In the genomic region with DNA sequence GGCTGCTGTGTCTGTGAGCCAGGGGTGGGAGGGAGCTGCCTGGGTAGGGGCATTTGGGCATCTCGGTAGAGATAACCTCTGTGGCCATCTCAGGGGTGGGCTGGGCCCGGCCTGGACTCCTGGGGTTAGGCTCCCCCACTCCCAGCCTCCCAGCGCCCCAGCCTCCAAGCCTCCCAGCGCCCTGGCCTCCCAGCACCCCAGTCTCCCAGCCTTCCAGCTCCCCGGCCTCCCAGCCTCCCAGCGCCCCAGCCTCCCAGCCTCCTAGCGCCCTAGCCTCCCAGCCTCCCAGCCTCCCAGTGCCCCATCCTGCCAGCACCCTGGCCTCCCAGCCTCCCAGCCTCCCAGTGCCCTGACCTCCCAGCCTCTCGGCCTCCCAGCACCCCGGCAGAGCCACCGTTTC, we compare ENCODE assay signal across 34 cellular contexts.
"Had no signal": no experiment of that assay in that cellular context is flagged by ENCODE, and none has a peak within 500 bp of the region (broad histone marks: within the 10 kb centered on the region; RNA-seq: fewer than 3 reads in every experiment).

No MANE protein-coding gene starts in this region.

- H3K27me3 Mint-ChIP-seq: activated CD4-positive, alpha-beta T cell treated with anti-CD3 and anti-CD28 coated beads, Interleukin-2, amount 10 ng/mL, durations not matched to agents 24 days and 14 days; activated T-helper 17 cell treated with anti-CD3 and anti-CD28 coated beads, Interleukin-2, amount 50 U/mL, for 72 hours had no signal

- DNase-seq: activated B cell treated with CpG ODN at 0.5 μM for 24 hours; activated CD4-positive, alpha-beta T cell treated with anti-CD3 and anti-CD28 coated beads for 4 hours; activated CD4-positive, alpha-beta T cell treated with anti-CD3 and anti-CD28 coated beads, Interleukin-2, amount 10 ng/mL, durations not matched to agents 24 days and 14 days; activated CD4-positive, alpha-beta T cell treated with anti-CD3 and anti-CD28 coated beads, Interleukin-2, amount 50 U/mL, for 48 hours; activated CD4-positive, CD25-positive, alpha-beta regulatory T cell treated with anti-CD3 and anti-CD28 coated beads, Interleukin-2, amount 50 U/mL, for 72 hours; activated CD8-positive, alpha-beta memory T cell treated with anti-CD3 and anti-CD28 coated beads, Interleukin-2, amount 50 U/mL, for 4 hours; activated CD8-positive, alpha-beta T cell treated with anti-CD3 and anti-CD28 coated beads for 36 hours; activated effector memory CD4-positive, alpha-beta T cell treated with anti-CD3 and anti-CD28 coated beads, Interleukin-2, amount 50 U/mL, for 16 hours; activated gamma-delta T cell treated with Interleukin-2 at 50 U/mL for 16 hours; activated naive CD4-positive, alpha-beta T cell; activated naive CD4-positive, alpha-beta T cell treated with anti-CD3 and anti-CD28 coated beads, Interleukin-2, amount 50 U/mL, for 16 hours; activated naive CD8-positive, alpha-beta T cell treated with anti-CD3 and anti-CD28 coated beads for 36 hours; activated T-cell treated with anti-CD3 and anti-CD28 coated beads for 4 hours; activated T-cell treated with anti-CD3 and anti-CD28 coated beads, Interleukin-2, amount 50 U/mL, for 1 hour; activated T-cell treated with anti-CD3 and anti-CD28 coated beads, Interleukin-2, amount 50 U/mL, for 4 hours; activated T-cell treated with anti-CD3 and anti-CD28 coated beads, Interleukin-2, amount 50 U/mL, for 72 hours; adrenal gland; amniotic stem cell; aorta; body of pancreas; brain microvascular endothelial cell; central memory CD4-positive, alpha-beta T cell; SW 1271; T-helper 1 cell; T-helper 2 cell; T-helper 9 cell had no signal

- FAIRE-seq: astrocyte, TTC549 had no signal

- H3K36me3 ChIP-seq: adrenal gland, brain microvascular endothelial cell, breast epithelium had no signal

- H3K4me1 ChIP-seq: adrenal gland, body of pancreas, breast epithelium had no signal

- H3K4me1 Mint-ChIP-seq: activated CD4-positive, alpha-beta T cell treated with anti-CD3 and anti-CD28 coated beads, Interleukin-2, amount 10 ng/mL, durations not matched to agents 24 days and 14 days; activated T-helper 17 cell treated with anti-CD3 and anti-CD28 coated beads, Interleukin-2, amount 50 U/mL, for 72 hours had no signal

- H3K27ac Mint-ChIP-seq: activated B cell treated with CpG ODN at 0.5 μM for 24 hours; activated CD4-positive, alpha-beta T cell treated with anti-CD3 and anti-CD28 coated beads, Interleukin-2, amount 10 ng/mL, durations not matched to agents 24 days and 14 days; activated CD8-positive, alpha-beta T cell treated with anti-CD3 and anti-CD28 coated beads for 36 hours; activated naive CD8-positive, alpha-beta T cell treated with anti-CD3 and anti-CD28 coated beads for 36 hours; activated T-cell treated with anti-CD3 and anti-CD28 coated beads, Interleukin-2, amount 50 U/mL, for 72 hours; activated T-helper 1 cell treated with anti-CD3 and anti-CD28 coated beads, Interleukin-12 subunit alpha, Interleukin-12 subunit beta, Interleukin-2, Interleukin-4 antibody, amounts not matched to agents 30 ng/mL and 10 ng/mL and 1 ng/mL, durations not matched to agents 14 hours and 24 hours and 36 hours; activated T-helper 17 cell treated with anti-CD3 and anti-CD28 coated beads, Interleukin-2, amount 50 U/mL, for 72 hours; T-helper 1 cell treated with Interleukin-12 subunit alpha and Interleukin-12 subunit beta and Interleukin-4 antibody, amounts not matched to agents 30 μg/mL and 1 μg/mL, for 36 hours; T-helper 2 cell treated with Interferon-gamma antibody and Interleukin-4, amounts not matched to agents 5 μg/mL and 100 μg/mL, for 36 hours had no signal

- H3K4me3 Mint-ChIP-seq: activated B cell treated with CpG ODN at 0.5 μM for 24 hours; activated CD4-positive, alpha-beta T cell treated with anti-CD3 and anti-CD28 coated beads, Interleukin-2, amount 10 ng/mL, durations not matched to agents 24 days and 14 days; activated CD8-positive, alpha-beta T cell treated with anti-CD3 and anti-CD28 coated beads for 36 hours; activated naive CD8-positive, alpha-beta T cell treated with anti-CD3 and anti-CD28 coated beads for 36 hours; activated T-cell treated with anti-CD3 and anti-CD28 coated beads, Interleukin-2, amount 50 U/mL, for 4 hours; activated T-cell treated with anti-CD3 and anti-CD28 coated beads, Interleukin-2, amount 50 U/mL, for 72 hours; activated T-helper 1 cell treated with anti-CD3 and anti-CD28 coated beads, Interleukin-12 subunit alpha, Interleukin-12 subunit beta, Interleukin-2, Interleukin-4 antibody, amounts not matched to agents 30 ng/mL and 10 ng/mL and 1 ng/mL, durations not matched to agents 14 hours and 24 hours and 36 hours; activated T-helper 17 cell treated with anti-CD3 and anti-CD28 coated beads, Interleukin-2, amount 50 U/mL, for 72 hours; T-helper 1 cell treated with Interleukin-12 subunit alpha and Interleukin-12 subunit beta and Interleukin-4 antibody, amounts not matched to agents 30 μg/mL and 1 μg/mL, for 36 hours; T-helper 2 cell treated with Interferon-gamma antibody and Interleukin-4, amounts not matched to agents 5 μg/mL and 100 μg/mL, for 36 hours had no signal

- H3K9me3 ChIP-seq: adrenal gland, body of pancreas, breast epithelium had no signal

- H3K27ac ChIP-seq: adrenal gland, body of pancreas, brain microvascular endothelial cell, breast epithelium, VCaP had no signal

- H3K4me3 ChIP-seq: adrenal gland, body of pancreas, breast epithelium had no signal

- H3K36me3 Mint-ChIP-seq: activated naive CD8-positive, alpha-beta T cell treated with anti-CD3 and anti-CD28 coated beads for 36 hours had no signal

- H3K9me3 Mint-ChIP-seq: activated B cell treated with CpG ODN at 0.5 μM for 24 hours; activated CD4-positive, alpha-beta T cell treated with anti-CD3 and anti-CD28 coated beads, Interleukin-2, amount 10 ng/mL, durations not matched to agents 24 days and 14 days; activated CD8-positive, alpha-beta T cell treated with anti-CD3 and anti-CD28 coated beads for 36 hours; activated naive CD8-positive, alpha-beta T cell treated with anti-CD3 and anti-CD28 coated beads for 36 hours; activated T-cell treated with anti-CD3 and anti-CD28 coated beads, Interleukin-2, amount 50 U/mL, for 4 hours; activated T-cell treated with anti-CD3 and anti-CD28 coated beads, Interleukin-2, amount 50 U/mL, for 72 hours; activated T-helper 1 cell treated with anti-CD3 and anti-CD28 coated beads, Interleukin-12 subunit alpha, Interleukin-12 subunit beta, Interleukin-2, Interleukin-4 antibody, amounts not matched to agents 30 ng/mL and 10 ng/mL and 1 ng/mL, durations not matched to agents 14 hours and 24 hours and 36 hours; activated T-helper 17 cell treated with anti-CD3 and anti-CD28 coated beads, Interleukin-2, amount 50 U/mL, for 72 hours; T-helper 1 cell treated with Interleukin-12 subunit alpha and Interleukin-12 subunit beta and Interleukin-4 antibody, amounts not matched to agents 30 μg/mL and 1 μg/mL, for 36 hours; T-helper 2 cell treated with Interferon-gamma antibody and Interleukin-4, amounts not matched to agents 5 μg/mL and 100 μg/mL, for 36 hours had no signal

- H3K27me3 ChIP-seq: brain microvascular endothelial cell had no signal

- ATAC-seq: activated CD8-positive, alpha-beta T cell treated with anti-CD3 and anti-CD28 coated beads for 36 hours; activated T-cell treated with anti-CD3 and anti-CD28 coated beads, Interleukin-2, amount 50 U/mL, for 4 hours; activated T-cell treated with anti-CD3 and anti-CD28 coated beads, Interleukin-2, amount 50 U/mL, for 72 hours; activated T-helper 17 cell treated with anti-CD3 and anti-CD28 coated beads, Interleukin-2, amount 50 U/mL, for 72 hours; body of pancreas had no signal
